In genomic region chr7:151689196-151689971, GRCh38 we compare ENCODE assay signal across 13 cellular contexts.
DNase-seq lines count a peak whose midpoint lies in the region; ATAC-seq, FAIRE-seq and TF ChIP-seq lines count a peak whose summit lies in the region.
"Had no signal": no experiment of that assay in that cellular context is flagged by ENCODE, and none has a peak within 500 bp of the region (broad histone marks: within the 10 kb centered on the region; RNA-seq: fewer than 3 reads in every experiment).

No MANE protein-coding gene starts in this region.

- dilution Hi-C loops in keratinocyte (cut with MboI; ENCODE audit: extremely low pct_ligation_motif_present, low sequenced_read_pairs), result no loop called here

- peaks cover 52% of the 10 kb centered on the region for H3K4me1 ChIP-seq in astrocyte (ENCODE audit: insufficient read depth, low read length)
- peaks cover 38% of the 10 kb centered on the region for H3K4me1 ChIP-seq in keratinocyte (ENCODE audit: control insufficient read depth, extremely low read depth, insufficient read depth, low read length)
- H3K4me1 ChIP-seq in GM23338 (ENCODE audit: insufficient read depth), result peaks cover 7% of the 10 kb centered on the region
- no peaks in the 10 kb centered on the region for H3K4me1 ChIP-seq in HAP-1

- ATAC-seq in GM23338, result no peak
- ATAC-seq in GM19351 (IDR thresholded peaks at IDR 0.05; ENCODE audit: unreplicated experiment), result no peak
- ATAC-seq: gastrocnemius medialis had no signal

- H3K4me1 Mint-ChIP-seq in astrocyte (ENCODE audit: low read depth, unreplicated experiment), result peaks cover 51% of the 10 kb centered on the region
- H3K4me1 Mint-ChIP-seq in GM23338, result peaks cover 24% of the 10 kb centered on the region
- H3K4me1 Mint-ChIP-seq: activated CD4-positive, alpha-beta T cell treated with anti-CD3 and anti-CD28 coated beads, Interleukin-2, amount 10 ng/mL, durations not matched to agents 24 days and 14 days had no signal

- peaks cover 2% of the 10 kb centered on the region for H3K27me3 Mint-ChIP-seq in astrocyte (ENCODE audit: low read depth, unreplicated experiment)
- peaks cover 22% of the 10 kb centered on the region for H3K27me3 Mint-ChIP-seq in GM23338 (ENCODE audit: insufficient read depth, low read depth, poor library complexity)
- H3K27me3 Mint-ChIP-seq: activated CD4-positive, alpha-beta T cell treated with anti-CD3 and anti-CD28 coated beads, Interleukin-2, amount 10 ng/mL, durations not matched to agents 24 days and 14 days had no signal

- no peak overlapping the region for H3K4me3 ChIP-seq in astrocyte (ENCODE audit: insufficient read depth, low read depth, low read length)
- H3K4me3 ChIP-seq in keratinocyte (ENCODE audit: control insufficient read depth in 2 of 3, extremely low read depth in 1 of 3, insufficient read depth in 2 of 3, low read depth in 1 of 3, low read length in 3 of 3), result no peak overlapping the region
- H3K4me3 ChIP-seq in GM23338, result no peak overlapping the region
- H3K4me3 ChIP-seq in HAP-1, result no peak overlapping the region
- H3K4me3 ChIP-seq: gastrocnemius medialis, GM23248 had no signal

- peak; percentile 78 for DNase-seq in DMS 273 (lab: John Stamatoyannopoulos, UW; ENCODE audit: unreplicated experiment)
- no peak for DNase-seq in DMS 273 treated with DMSO at 0.1 percent for 48 hours (lab: John Stamatoyannopoulos, UW)
- DNase-seq in astrocyte (ENCODE audit: low read depth), result peak; percentile 65
- no peak for DNase-seq in keratinocyte (ENCODE audit: low read depth, low spot score)
- DNase-seq in GM23338 (ENCODE audit: low spot score), result no peak
- no peak for DNase-seq in HAP-1 (ENCODE audit: low spot score in 2 of 2)
- no peak for DNase-seq in activated gamma-delta T cell (lab: John Stamatoyannopoulos, UW)
- DNase-seq: activated CD4-positive, alpha-beta T cell treated with anti-CD3 and anti-CD28 coated beads, Interleukin-2, amount 10 ng/mL, durations not matched to agents 24 days and 14 days; GM23248 had no signal

- H3K4me2 ChIP-seq in astrocyte (ENCODE audit: low read length) (peak overlapping the region; percentile 36), keratinocyte (ENCODE audit: control insufficient read depth, extremely low read depth, insufficient read depth, low read depth, low read length) (peak overlapping the region; percentile 31), GM23338 (no peak overlapping the region)

- H3K79me2 ChIP-seq in astrocyte (ENCODE audit: insufficient read depth, low read length), result no peaks in the 10 kb centered on the region
- H3K79me2 ChIP-seq in keratinocyte (ENCODE audit: control insufficient read depth, insufficient read depth, low read length), result no peaks in the 10 kb centered on the region
- no peaks in the 10 kb centered on the region for H3K79me2 ChIP-seq in GM23338 (replicated peaks; ENCODE audit: insufficient read depth)

- H3K4me3 Mint-ChIP-seq in astrocyte (ENCODE audit: unreplicated experiment) (no peak overlapping the region), GM23338 (no peak overlapping the region)
- H3K4me3 Mint-ChIP-seq: activated CD4-positive, alpha-beta T cell treated with anti-CD3 and anti-CD28 coated beads, Interleukin-2, amount 10 ng/mL, durations not matched to agents 24 days and 14 days had no signal

- H3K9ac ChIP-seq in astrocyte (ENCODE audit: low read length) (no peak overlapping the region), keratinocyte (ENCODE audit: control insufficient read depth, extremely low read depth, insufficient read depth, low read length) (no peak overlapping the region)
- H3K9ac ChIP-seq: GM23248 had no signal

- H3K27ac Mint-ChIP-seq in astrocyte (ENCODE audit: unreplicated experiment) (peak overlapping the region; percentile 69), GM23338 (no peak overlapping the region; the same call in 1 of the 2 replicates)
- H3K27ac Mint-ChIP-seq: activated CD4-positive, alpha-beta T cell treated with anti-CD3 and anti-CD28 coated beads, Interleukin-2, amount 10 ng/mL, durations not matched to agents 24 days and 14 days had no signal

- FAIRE-seq in astrocyte (lab: Jason Lieb, UNC) (no peak), keratinocyte (lab: Jason Lieb, UNC) (no peak)

- H3F3A ChIP-seq in GM23338 (replicated peaks; ENCODE audit: low read depth), result no peaks in the 10 kb centered on the region

- TF ChIP-seq CTCF in astrocyte (IDR thresholded peaks at IDR 0.05; ENCODE audit: insufficient read depth, low read depth, low read length) (no peak), keratinocyte (optimal IDR thresholded peaks at IDR 0.05 in 1 of 3, IDR thresholded peaks at IDR 0.05 in 1 of 3, conservative IDR thresholded peaks at IDR 0.05 in 1 of 3; ENCODE audit: extremely low read depth in 1 of 3, insufficient read depth in 2 of 3, low read length in 3 of 3) (no peak), GM23338 (conservative IDR thresholded peaks at IDR 0.05; ENCODE audit: low read depth in 2 of 2) (no peak)

- H3K9me3 Mint-ChIP-seq in astrocyte (ENCODE audit: unreplicated experiment) (no peaks in the 10 kb centered on the region), GM23338 (no peaks in the 10 kb centered on the region; the same call in 1 of the 3 replicates)
- H3K9me3 Mint-ChIP-seq: activated CD4-positive, alpha-beta T cell treated with anti-CD3 and anti-CD28 coated beads, Interleukin-2, amount 10 ng/mL, durations not matched to agents 24 days and 14 days had no signal

- peaks cover 2% of the 10 kb centered on the region for H3K36me3 Mint-ChIP-seq in astrocyte (ENCODE audit: low read depth, unreplicated experiment)
- H3K36me3 Mint-ChIP-seq in GM23338 (ENCODE audit: low read depth), result no peaks in the 10 kb centered on the region

- peaks cover 7% of the 10 kb centered on the region; the same call in 1 of the 2 replicates for H3K9me2 ChIP-seq in GM23338 (ENCODE audit: insufficient read depth)

- H3K27me3 ChIP-seq in astrocyte (ENCODE audit: insufficient read depth, low read length) (no peaks in the 10 kb centered on the region), keratinocyte (ENCODE audit: control insufficient read depth, extremely low read depth, insufficient read depth, low read length) (no peaks in the 10 kb centered on the region), GM23338 (ENCODE audit: insufficient read depth) (no peaks in the 10 kb centered on the region), HAP-1 (ENCODE audit: low read depth) (no peaks in the 10 kb centered on the region)
- H3K27me3 ChIP-seq: gastrocnemius medialis, neutrophil had no signal

- H3K9me3 ChIP-seq in astrocyte (ENCODE audit: insufficient read depth, low read depth, low read length), result no peaks in the 10 kb centered on the region
- no peaks in the 10 kb centered on the region for H3K9me3 ChIP-seq in keratinocyte (ENCODE audit: control insufficient read depth, low read depth, low read length)
- no peaks in the 10 kb centered on the region for H3K9me3 ChIP-seq in HAP-1
- H3K9me3 ChIP-seq: gastrocnemius medialis, neutrophil had no signal

- in situ Hi-C loops in HAP-1 (cut with MboI; ENCODE audit: low sequenced_read_pairs), result no loop called here

- H4K20me1 ChIP-seq in astrocyte (ENCODE audit: insufficient read depth, low read length) (no peaks in the 10 kb centered on the region), keratinocyte (ENCODE audit: control insufficient read depth, extremely low read depth, insufficient read depth, low read length) (no peaks in the 10 kb centered on the region), GM23338 (replicated peaks; ENCODE audit: insufficient read depth) (no peaks in the 10 kb centered on the region)

- H3K9me1 ChIP-seq in keratinocyte (ENCODE audit: control insufficient read depth, extremely low read depth, insufficient read depth, low read length), result no peaks in the 10 kb centered on the region

- H3K36me3 ChIP-seq in astrocyte (ENCODE audit: insufficient read depth, low read length) (no peaks in the 10 kb centered on the region), keratinocyte (ENCODE audit: control insufficient read depth in 2 of 2, extremely low read depth in 1 of 2, insufficient read depth in 2 of 2, low read length in 2 of 2) (no peaks in the 10 kb centered on the region), GM23338 (ENCODE audit: insufficient read depth) (no peaks in the 10 kb centered on the region), HAP-1 (replicated peaks) (no peaks in the 10 kb centered on the region)
- H3K36me3 ChIP-seq: gastrocnemius medialis, neutrophil had no signal

- H2AFZ ChIP-seq in astrocyte (ENCODE audit: low read depth, low read length) (peak overlapping the region; percentile 20), keratinocyte (ENCODE audit: control insufficient read depth, low read length) (peak overlapping the region; percentile 54), GM23338 (no peak overlapping the region)
- H2AFZ ChIP-seq: GM23248 had no signal

- H3K27ac ChIP-seq in astrocyte (ENCODE audit: low read depth, low read length), result no peak overlapping the region
- H3K27ac ChIP-seq in keratinocyte (ENCODE audit: control insufficient read depth, insufficient read depth, low read length), result no peak overlapping the region
- no peak overlapping the region for H3K27ac ChIP-seq in GM23338 (ENCODE audit: low read depth)
- H3K27ac ChIP-seq: 22Rv1, GM23248, neutrophil had no signal

Comparison
In these comparisons a context has a peak if more than half of its experiments do, and no peak if none do; other contexts are left out.
1. DNase-seq: peak in DMS 273 (single experiment) and astrocyte (single experiment); none in DMS 273 treated with DMSO at 0.1 percent for 48 hours (single experiment), keratinocyte (single experiment), GM23338 (single experiment), HAP-1 (0 of 2) and activated gamma-delta T cell (single experiment).